Comparison of ENCODE assay signal across 1 cellular context in the genomic region with DNA sequence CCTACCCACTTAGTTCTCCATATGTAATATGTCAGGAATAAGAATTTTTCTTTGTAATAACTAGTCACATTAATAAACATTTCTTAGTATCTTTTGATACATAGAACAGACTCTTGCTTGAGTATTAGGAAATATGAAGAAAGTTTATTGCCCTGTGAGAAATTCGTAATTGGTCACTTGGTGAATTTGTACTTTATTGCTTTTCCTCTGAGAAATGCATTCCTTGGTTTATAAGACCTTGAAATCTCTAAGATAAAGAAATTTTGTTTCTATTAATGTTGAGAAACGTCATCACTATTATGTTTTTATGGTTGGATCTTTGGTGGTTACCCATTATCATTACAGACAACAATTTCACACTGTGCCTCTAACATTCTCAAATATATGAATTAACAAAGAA.
TF ChIP-seq lines count a peak whose summit lies in the region.

No MANE protein-coding gene starts in this region.

TF ChIP-seq in GM23338, 12 proteins besides CTCF, POLR2A, EP300 and RAD21 (continued from another document):
- TF ChIP-seq, protein P1, sequence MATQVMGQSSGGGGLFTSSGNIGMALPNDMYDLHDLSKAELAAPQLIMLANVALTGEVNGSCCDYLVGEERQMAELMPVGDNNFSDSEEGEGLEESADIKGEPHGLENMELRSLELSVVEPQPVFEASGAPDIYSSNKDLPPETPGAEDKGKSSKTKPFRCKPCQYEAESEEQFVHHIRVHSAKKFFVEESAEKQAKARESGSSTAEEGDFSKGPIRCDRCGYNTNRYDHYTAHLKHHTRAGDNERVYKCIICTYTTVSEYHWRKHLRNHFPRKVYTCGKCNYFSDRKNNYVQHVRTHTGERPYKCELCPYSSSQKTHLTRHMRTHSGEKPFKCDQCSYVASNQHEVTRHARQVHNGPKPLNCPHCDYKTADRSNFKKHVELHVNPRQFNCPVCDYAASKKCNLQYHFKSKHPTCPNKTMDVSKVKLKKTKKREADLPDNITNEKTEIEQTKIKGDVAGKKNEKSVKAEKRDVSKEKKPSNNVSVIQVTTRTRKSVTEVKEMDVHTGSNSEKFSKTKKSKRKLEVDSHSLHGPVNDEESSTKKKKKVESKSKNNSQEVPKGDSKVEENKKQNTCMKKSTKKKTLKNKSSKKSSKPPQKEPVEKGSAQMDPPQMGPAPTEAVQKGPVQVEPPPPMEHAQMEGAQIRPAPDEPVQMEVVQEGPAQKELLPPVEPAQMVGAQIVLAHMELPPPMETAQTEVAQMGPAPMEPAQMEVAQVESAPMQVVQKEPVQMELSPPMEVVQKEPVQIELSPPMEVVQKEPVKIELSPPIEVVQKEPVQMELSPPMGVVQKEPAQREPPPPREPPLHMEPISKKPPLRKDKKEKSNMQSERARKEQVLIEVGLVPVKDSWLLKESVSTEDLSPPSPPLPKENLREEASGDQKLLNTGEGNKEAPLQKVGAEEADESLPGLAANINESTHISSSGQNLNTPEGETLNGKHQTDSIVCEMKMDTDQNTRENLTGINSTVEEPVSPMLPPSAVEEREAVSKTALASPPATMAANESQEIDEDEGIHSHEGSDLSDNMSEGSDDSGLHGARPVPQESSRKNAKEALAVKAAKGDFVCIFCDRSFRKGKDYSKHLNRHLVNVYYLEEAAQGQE (IDR thresholded peaks at IDR 0.05; ENCODE audit: unreplicated experiment) = no peak
- TF ChIP-seq NANOG (IDR thresholded peaks at IDR 0.05; ENCODE audit: borderline replicate concordance) = no peak
- TF ChIP-seq EZH2 (IDR thresholded peaks at IDR 0.05; ENCODE audit: low read depth, unreplicated experiment) = no peak
- no peak for TF ChIP-seq ETS1 (IDR thresholded peaks at IDR 0.05)
- no peak for TF ChIP-seq POLR2AphosphoS5 (IDR thresholded peaks at IDR 0.05; ENCODE audit: low read depth)
- no peak for TF ChIP-seq ZNF331 (CRISPR knock-in tag; IDR thresholded peaks at IDR 0.05; ENCODE audit: low read depth)
- no peak for TF ChIP-seq EZH2phosphoT487 (IDR thresholded peaks at IDR 0.05; ENCODE audit: unreplicated experiment)
- TF ChIP-seq CREB1 (CRISPR knock-in tag; IDR thresholded peaks at IDR 0.05; ENCODE audit: low read depth) = no peak
- TF ChIP-seq, protein P2, sequence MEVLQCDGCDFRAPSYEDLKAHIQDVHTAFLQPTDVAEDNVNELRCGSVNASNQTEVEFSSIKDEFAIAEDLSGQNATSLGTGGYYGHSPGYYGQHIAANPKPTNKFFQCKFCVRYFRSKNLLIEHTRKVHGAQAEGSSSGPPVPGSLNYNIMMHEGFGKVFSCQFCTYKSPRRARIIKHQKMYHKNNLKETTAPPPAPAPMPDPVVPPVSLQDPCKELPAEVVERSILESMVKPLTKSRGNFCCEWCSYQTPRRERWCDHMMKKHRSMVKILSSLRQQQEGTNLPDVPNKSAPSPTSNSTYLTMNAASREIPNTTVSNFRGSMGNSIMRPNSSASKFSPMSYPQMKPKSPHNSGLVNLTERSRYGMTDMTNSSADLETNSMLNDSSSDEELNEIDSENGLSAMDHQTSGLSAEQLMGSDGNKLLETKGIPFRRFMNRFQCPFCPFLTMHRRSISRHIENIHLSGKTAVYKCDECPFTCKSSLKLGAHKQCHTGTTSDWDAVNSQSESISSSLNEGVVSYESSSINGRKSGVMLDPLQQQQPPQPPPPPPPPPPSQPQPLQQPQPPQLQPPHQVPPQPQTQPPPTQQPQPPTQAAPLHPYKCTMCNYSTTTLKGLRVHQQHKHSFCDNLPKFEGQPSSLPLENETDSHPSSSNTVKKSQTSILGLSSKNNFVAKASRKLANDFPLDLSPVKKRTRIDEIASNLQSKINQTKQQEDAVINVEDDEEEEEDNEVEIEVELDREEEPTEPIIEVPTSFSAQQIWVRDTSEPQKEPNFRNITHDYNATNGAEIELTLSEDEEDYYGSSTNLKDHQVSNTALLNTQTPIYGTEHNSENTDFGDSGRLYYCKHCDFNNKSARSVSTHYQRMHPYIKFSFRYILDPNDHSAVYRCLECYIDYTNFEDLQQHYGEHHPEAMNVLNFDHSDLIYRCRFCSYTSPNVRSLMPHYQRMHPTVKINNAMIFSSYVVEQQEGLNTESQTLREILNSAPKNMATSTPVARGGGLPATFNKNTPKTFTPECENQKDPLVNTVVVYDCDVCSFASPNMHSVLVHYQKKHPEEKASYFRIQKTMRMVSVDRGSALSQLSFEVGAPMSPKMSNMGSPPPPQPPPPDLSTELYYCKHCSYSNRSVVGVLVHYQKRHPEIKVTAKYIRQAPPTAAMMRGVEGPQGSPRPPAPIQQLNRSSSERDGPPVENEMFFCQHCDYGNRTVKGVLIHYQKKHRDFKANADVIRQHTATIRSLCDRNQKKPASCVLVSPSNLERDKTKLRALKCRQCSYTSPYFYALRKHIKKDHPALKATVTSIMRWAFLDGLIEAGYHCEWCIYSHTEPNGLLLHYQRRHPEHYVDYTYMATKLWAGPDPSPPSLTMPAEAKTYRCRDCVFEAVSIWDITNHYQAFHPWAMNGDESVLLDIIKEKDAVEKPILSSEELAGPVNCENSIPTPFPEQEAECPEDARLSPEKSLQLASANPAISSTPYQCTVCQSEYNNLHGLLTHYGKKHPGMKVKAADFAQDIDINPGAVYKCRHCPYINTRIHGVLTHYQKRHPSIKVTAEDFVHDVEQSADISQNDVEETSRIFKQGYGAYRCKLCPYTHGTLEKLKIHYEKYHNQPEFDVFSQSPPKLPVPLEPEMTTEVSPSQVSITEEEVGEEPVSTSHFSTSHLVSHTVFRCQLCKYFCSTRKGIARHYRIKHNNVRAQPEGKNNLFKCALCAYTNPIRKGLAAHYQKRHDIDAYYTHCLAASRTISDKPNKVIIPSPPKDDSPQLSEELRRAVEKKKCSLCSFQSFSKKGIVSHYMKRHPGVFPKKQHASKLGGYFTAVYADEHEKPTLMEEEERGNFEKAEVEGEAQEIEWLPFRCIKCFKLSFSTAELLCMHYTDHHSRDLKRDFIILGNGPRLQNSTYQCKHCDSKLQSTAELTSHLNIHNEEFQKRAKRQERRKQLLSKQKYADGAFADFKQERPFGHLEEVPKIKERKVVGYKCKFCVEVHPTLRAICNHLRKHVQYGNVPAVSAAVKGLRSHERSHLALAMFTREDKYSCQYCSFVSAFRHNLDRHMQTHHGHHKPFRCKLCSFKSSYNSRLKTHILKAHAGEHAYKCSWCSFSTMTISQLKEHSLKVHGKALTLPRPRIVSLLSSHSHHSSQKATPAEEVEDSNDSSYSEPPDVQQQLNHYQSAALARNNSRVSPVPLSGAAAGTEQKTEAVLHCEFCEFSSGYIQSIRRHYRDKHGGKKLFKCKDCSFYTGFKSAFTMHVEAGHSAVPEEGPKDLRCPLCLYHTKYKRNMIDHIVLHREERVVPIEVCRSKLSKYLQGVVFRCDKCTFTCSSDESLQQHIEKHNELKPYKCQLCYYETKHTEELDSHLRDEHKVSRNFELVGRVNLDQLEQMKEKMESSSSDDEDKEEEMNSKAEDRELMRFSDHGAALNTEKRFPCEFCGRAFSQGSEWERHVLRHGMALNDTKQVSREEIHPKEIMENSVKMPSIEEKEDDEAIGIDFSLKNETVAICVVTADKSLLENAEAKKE (CRISPR knock-in tag; IDR thresholded peaks at IDR 0.05) = no peak
- no peak for TF ChIP-seq JUNB (IDR thresholded peaks at IDR 0.05; ENCODE audit: unreplicated experiment)
